Comparison of ENCODE assay signal across 22 cellular contexts in the genomic region with DNA sequence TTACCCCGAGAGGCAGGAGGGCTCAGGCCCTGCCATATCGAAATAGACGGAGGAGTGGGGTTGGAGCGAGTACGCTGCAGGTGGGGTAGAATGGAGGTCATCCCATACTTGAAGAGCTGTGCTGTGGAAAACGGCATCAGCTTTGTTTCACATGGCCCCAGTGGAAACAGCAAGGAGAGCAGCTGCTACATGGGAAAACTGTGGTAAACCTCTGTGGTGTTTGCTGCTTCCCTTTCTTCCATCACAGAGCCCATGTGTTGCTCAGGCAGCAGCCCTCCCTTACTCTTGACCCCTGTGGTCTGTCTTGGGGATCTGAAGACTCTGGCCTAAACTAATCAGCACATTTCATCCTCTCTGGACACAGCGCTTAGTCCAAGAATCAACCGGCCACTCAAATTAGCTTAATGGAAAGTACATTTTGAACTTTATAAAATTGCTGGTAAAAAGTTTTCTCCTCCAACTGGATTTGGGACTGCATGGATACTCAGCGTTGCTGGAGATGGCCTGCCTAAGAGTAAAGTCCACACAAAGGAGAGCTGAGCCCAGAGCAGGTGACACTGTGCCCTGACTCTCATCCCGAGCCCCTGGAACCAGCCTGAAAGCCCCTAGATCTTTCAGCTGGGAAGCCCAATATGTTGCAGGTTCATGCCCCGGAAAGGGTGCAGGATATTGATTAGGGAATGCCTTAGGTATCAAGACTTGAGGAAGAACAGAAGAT.
DNase-seq lines count a peak whose midpoint lies in the region; TF ChIP-seq lines count a peak whose summit lies in the region.
"Had no signal": no experiment of that assay in that cellular context is flagged by ENCODE, and none has a peak within 500 bp of the region (broad histone marks: within the 10 kb centered on the region; RNA-seq: fewer than 3 reads in every experiment).

No MANE protein-coding gene starts in this region.

- no peaks in the 10 kb centered on the region for H3K27me3 ChIP-seq in BLaER1 treated with 17β-estradiol and CSF1 and Interleukin-3, amounts not matched to agents 10 nM and 100 nM
- H3K27me3 ChIP-seq: esophagus squamous epithelium, gastrocnemius medialis, tibial nerve had no signal

- no peak overlapping the region for H3K4me3 ChIP-seq in BLaER1 treated with 17β-estradiol and CSF1 and Interleukin-3, amounts not matched to agents 10 nM and 100 nM
- H3K4me3 ChIP-seq: esophagus squamous epithelium, gastrocnemius medialis, lower lobe of right lung, tibial nerve had no signal

- H3K4me2 ChIP-seq in BLaER1 treated with 17β-estradiol and CSF1 and Interleukin-3, amounts not matched to agents 10 nM and 100 nM: peak overlapping the region in 10 of 11 experiments; percentile 17 to 56 (median 49); a peak in 19 of 22 replicates

- peaks cover 16% of the 10 kb centered on the region for H3K4me1 Mint-ChIP-seq in nephron progenitor cell

- no peaks in the 10 kb centered on the region for H3K36me3 ChIP-seq in BLaER1 treated with 17β-estradiol and CSF1 and Interleukin-3, amounts not matched to agents 10 nM and 100 nM
- H3K36me3 ChIP-seq: esophagus squamous epithelium, gastrocnemius medialis, lower lobe of right lung, tibial nerve had no signal

- DNase-seq in LHCN-M2 (ENCODE audit: low read depth): peak; percentile 81
- peak; percentile 47 for DNase-seq in UCSD-AML1 (lab: John Stamatoyannopoulos, UW; ENCODE audit: unreplicated experiment)
- DNase-seq in nephron progenitor cell: no peak
- no peak for DNase-seq in mucosa of gallbladder (ENCODE audit: low spot score)
- DNase-seq in GM19240 (ENCODE audit: insufficient read length, low spot score): no peak
- no peak for DNase-seq in NCI-H146 treated with DMSO at 0.1 percent for 48 hours (lab: John Stamatoyannopoulos, UW; ENCODE audit: unreplicated experiment)
- DNase-seq in NCI-H748 (lab: John Stamatoyannopoulos, UW; ENCODE audit: unreplicated experiment): no peak
- DNase-seq: activated CD4-positive, alpha-beta T cell treated with anti-CD3 and anti-CD28 coated beads for 4 hours; activated naive CD4-positive, alpha-beta T cell treated with Interleukin-2 at 50 U/mL for 16 hours; activated T-cell treated with anti-CD3 and anti-CD28 coated beads, Interleukin-2, amount 50 U/mL, for 48 hours; amniotic stem cell; cortex of kidney; endodermal cell; esophagus squamous epithelium; gastrocnemius medialis; lower lobe of right lung; NCI-H1105 treated with DMSO at 0.1 percent for 48 hours; NCI-H526; stimulated activated CD4-positive, alpha-beta T cell treated with anti-CD3 and anti-CD28 coated beads, Interleukin-4, amount 100 ng/mL, for 4 hours; stimulated activated naive CD8-positive, alpha-beta T cell treated with anti-CD3 and anti-CD28 coated beads, Interleukin-15, Interleukin-2, amounts not matched to agents 100 U/mL and 50 U/mL, for 24 hours had no signal

- H3K4me3 Mint-ChIP-seq in nephron progenitor cell: no peak overlapping the region
- H3K4me3 Mint-ChIP-seq: endodermal cell had no signal

- TF ChIP-seq CTCF in nephron progenitor cell (IDR thresholded peaks at IDR 0.05): no peak

- no peak overlapping the region for H3K27ac ChIP-seq in BLaER1 treated with 17β-estradiol and CSF1 and Interleukin-3, amounts not matched to agents 10 nM and 100 nM
- H3K27ac ChIP-seq: lower lobe of right lung had no signal

- no peaks in the 10 kb centered on the region for H3K9me3 Mint-ChIP-seq in nephron progenitor cell
- H3K9me3 Mint-ChIP-seq: endodermal cell had no signal

- H3K27me3 Mint-ChIP-seq in nephron progenitor cell (ENCODE audit: low read depth, poor library complexity): peaks cover 7% of the 10 kb centered on the region

- H4K20me1 ChIP-seq in BLaER1 treated with 17β-estradiol and CSF1 and Interleukin-3, amounts not matched to agents 10 nM and 100 nM: no peaks in the 10 kb centered on the region

- peaks cover 18 to 43% (median 25%) of the 10 kb centered on the region in 10 experiments for H3K4me1 ChIP-seq in BLaER1 treated with 17β-estradiol and CSF1 and Interleukin-3, amounts not matched to agents 10 nM and 100 nM

- no peak overlapping the region for H3K9ac ChIP-seq in BLaER1 treated with 17β-estradiol and CSF1 and Interleukin-3, amounts not matched to agents 10 nM and 100 nM

- H3K9me3 ChIP-seq in BLaER1 treated with 17β-estradiol and CSF1 and Interleukin-3, amounts not matched to agents 10 nM and 100 nM (replicated peaks in 1 of 11): no peaks in the 10 kb centered on the region
- H3K9me3 ChIP-seq: esophagus squamous epithelium, gastrocnemius medialis, lower lobe of right lung, tibial nerve had no signal

- no peaks in the 10 kb centered on the region for H3K36me3 Mint-ChIP-seq in nephron progenitor cell (ENCODE audit: low read depth)

- peak overlapping the region; percentile 71 for H3K27ac Mint-ChIP-seq in nephron progenitor cell
- H3K27ac Mint-ChIP-seq: endodermal cell had no signal

Comparison
In these comparisons a context has a peak if more than half of its experiments do, and no peak if none do; other contexts are left out.
1. DNase-seq: peak in LHCN-M2 (single experiment) and UCSD-AML1 (single experiment); none in nephron progenitor cell (single experiment), mucosa of gallbladder (single experiment), GM19240 (single experiment), NCI-H146 treated with DMSO at 0.1 percent for 48 hours (single experiment) and NCI-H748 (single experiment).